In the genomic region with DNA sequence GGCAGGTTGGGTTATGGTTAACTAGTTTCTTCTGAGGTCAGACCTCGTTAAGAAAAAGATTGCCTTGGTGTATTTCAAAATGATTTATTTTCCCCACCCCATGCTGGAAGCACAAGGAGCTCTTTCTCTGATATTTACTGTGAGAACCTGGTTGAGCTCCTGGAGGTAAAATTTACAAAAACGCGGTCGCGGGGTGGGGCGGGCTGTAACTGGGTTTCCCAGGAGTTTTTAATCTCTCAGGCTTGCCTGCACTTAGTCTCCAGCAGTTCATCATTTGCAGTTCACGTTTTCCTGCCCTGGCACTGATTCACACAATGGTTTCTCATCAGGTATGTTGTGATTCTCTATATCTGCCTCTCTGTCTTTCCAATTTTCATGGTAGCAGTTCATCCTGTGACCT, we compare ENCODE assay signal across 1 cellular context.
TF ChIP-seq lines count a peak whose summit lies in the region.

No MANE protein-coding gene starts in this region.

TF ChIP-seq in GM23338, 12 proteins besides CTCF, POLR2A, EP300 and RAD21 (continued from another document):
- TF ChIP-seq, protein P1, sequence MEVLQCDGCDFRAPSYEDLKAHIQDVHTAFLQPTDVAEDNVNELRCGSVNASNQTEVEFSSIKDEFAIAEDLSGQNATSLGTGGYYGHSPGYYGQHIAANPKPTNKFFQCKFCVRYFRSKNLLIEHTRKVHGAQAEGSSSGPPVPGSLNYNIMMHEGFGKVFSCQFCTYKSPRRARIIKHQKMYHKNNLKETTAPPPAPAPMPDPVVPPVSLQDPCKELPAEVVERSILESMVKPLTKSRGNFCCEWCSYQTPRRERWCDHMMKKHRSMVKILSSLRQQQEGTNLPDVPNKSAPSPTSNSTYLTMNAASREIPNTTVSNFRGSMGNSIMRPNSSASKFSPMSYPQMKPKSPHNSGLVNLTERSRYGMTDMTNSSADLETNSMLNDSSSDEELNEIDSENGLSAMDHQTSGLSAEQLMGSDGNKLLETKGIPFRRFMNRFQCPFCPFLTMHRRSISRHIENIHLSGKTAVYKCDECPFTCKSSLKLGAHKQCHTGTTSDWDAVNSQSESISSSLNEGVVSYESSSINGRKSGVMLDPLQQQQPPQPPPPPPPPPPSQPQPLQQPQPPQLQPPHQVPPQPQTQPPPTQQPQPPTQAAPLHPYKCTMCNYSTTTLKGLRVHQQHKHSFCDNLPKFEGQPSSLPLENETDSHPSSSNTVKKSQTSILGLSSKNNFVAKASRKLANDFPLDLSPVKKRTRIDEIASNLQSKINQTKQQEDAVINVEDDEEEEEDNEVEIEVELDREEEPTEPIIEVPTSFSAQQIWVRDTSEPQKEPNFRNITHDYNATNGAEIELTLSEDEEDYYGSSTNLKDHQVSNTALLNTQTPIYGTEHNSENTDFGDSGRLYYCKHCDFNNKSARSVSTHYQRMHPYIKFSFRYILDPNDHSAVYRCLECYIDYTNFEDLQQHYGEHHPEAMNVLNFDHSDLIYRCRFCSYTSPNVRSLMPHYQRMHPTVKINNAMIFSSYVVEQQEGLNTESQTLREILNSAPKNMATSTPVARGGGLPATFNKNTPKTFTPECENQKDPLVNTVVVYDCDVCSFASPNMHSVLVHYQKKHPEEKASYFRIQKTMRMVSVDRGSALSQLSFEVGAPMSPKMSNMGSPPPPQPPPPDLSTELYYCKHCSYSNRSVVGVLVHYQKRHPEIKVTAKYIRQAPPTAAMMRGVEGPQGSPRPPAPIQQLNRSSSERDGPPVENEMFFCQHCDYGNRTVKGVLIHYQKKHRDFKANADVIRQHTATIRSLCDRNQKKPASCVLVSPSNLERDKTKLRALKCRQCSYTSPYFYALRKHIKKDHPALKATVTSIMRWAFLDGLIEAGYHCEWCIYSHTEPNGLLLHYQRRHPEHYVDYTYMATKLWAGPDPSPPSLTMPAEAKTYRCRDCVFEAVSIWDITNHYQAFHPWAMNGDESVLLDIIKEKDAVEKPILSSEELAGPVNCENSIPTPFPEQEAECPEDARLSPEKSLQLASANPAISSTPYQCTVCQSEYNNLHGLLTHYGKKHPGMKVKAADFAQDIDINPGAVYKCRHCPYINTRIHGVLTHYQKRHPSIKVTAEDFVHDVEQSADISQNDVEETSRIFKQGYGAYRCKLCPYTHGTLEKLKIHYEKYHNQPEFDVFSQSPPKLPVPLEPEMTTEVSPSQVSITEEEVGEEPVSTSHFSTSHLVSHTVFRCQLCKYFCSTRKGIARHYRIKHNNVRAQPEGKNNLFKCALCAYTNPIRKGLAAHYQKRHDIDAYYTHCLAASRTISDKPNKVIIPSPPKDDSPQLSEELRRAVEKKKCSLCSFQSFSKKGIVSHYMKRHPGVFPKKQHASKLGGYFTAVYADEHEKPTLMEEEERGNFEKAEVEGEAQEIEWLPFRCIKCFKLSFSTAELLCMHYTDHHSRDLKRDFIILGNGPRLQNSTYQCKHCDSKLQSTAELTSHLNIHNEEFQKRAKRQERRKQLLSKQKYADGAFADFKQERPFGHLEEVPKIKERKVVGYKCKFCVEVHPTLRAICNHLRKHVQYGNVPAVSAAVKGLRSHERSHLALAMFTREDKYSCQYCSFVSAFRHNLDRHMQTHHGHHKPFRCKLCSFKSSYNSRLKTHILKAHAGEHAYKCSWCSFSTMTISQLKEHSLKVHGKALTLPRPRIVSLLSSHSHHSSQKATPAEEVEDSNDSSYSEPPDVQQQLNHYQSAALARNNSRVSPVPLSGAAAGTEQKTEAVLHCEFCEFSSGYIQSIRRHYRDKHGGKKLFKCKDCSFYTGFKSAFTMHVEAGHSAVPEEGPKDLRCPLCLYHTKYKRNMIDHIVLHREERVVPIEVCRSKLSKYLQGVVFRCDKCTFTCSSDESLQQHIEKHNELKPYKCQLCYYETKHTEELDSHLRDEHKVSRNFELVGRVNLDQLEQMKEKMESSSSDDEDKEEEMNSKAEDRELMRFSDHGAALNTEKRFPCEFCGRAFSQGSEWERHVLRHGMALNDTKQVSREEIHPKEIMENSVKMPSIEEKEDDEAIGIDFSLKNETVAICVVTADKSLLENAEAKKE (CRISPR knock-in tag; IDR thresholded peaks at IDR 0.05): no peak
- TF ChIP-seq ZNF331 (CRISPR knock-in tag; IDR thresholded peaks at IDR 0.05; ENCODE audit: low read depth): no peak
- TF ChIP-seq CREB1 (CRISPR knock-in tag; IDR thresholded peaks at IDR 0.05; ENCODE audit: low read depth): no peak
- no peak for TF ChIP-seq STAT1 (IDR thresholded peaks at IDR 0.05; ENCODE audit: unreplicated experiment)
- TF ChIP-seq EZH2 (IDR thresholded peaks at IDR 0.05; ENCODE audit: low read depth, unreplicated experiment): no peak
- TF ChIP-seq, protein P2, sequence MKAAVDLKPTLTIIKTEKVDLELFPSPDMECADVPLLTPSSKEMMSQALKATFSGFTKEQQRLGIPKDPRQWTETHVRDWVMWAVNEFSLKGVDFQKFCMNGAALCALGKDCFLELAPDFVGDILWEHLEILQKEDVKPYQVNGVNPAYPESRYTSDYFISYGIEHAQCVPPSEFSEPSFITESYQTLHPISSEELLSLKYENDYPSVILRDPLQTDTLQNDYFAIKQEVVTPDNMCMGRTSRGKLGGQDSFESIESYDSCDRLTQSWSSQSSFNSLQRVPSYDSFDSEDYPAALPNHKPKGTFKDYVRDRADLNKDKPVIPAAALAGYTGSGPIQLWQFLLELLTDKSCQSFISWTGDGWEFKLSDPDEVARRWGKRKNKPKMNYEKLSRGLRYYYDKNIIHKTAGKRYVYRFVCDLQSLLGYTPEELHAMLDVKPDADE (IDR thresholded peaks at IDR 0.05): no peak
- TF ChIP-seq, protein P3, sequence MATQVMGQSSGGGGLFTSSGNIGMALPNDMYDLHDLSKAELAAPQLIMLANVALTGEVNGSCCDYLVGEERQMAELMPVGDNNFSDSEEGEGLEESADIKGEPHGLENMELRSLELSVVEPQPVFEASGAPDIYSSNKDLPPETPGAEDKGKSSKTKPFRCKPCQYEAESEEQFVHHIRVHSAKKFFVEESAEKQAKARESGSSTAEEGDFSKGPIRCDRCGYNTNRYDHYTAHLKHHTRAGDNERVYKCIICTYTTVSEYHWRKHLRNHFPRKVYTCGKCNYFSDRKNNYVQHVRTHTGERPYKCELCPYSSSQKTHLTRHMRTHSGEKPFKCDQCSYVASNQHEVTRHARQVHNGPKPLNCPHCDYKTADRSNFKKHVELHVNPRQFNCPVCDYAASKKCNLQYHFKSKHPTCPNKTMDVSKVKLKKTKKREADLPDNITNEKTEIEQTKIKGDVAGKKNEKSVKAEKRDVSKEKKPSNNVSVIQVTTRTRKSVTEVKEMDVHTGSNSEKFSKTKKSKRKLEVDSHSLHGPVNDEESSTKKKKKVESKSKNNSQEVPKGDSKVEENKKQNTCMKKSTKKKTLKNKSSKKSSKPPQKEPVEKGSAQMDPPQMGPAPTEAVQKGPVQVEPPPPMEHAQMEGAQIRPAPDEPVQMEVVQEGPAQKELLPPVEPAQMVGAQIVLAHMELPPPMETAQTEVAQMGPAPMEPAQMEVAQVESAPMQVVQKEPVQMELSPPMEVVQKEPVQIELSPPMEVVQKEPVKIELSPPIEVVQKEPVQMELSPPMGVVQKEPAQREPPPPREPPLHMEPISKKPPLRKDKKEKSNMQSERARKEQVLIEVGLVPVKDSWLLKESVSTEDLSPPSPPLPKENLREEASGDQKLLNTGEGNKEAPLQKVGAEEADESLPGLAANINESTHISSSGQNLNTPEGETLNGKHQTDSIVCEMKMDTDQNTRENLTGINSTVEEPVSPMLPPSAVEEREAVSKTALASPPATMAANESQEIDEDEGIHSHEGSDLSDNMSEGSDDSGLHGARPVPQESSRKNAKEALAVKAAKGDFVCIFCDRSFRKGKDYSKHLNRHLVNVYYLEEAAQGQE (IDR thresholded peaks at IDR 0.05; ENCODE audit: unreplicated experiment): no peak
- TF ChIP-seq EZH2phosphoT487 (IDR thresholded peaks at IDR 0.05; ENCODE audit: unreplicated experiment): no peak
- no peak for TF ChIP-seq POLR2AphosphoS5 (IDR thresholded peaks at IDR 0.05; ENCODE audit: low read depth)
TF ChIP-seq in GM23338: peak in this region for 0.
